8 cellular contexts compared by ENCODE assay signal in the genomic region with DNA sequence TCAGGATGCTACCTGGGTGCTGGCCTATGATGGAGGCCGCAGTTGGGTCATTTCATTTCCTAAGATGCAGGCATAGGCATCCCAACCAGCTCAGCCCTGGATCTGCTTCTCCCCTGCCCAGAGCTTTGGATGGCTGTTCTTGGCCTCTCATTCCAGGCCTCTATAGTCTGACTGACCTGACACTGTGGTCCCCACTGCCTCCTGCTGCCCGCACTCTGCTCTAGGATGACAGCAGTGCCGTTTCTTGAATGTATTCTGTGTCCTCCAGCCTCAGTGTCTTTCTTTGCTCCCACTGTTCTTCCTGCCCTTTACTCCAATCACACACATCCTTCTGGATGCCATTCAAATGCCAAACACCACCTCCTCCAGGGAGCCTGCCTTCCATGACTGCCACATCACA.
DNase-seq lines count a peak whose midpoint lies in the region; ATAC-seq and TF ChIP-seq lines count a peak whose summit lies in the region.

No MANE protein-coding gene starts in this region.

- no peaks in the 10 kb centered on the region for H3K36me3 Mint-ChIP-seq in nephron progenitor cell (ENCODE audit: low read depth)

- H3K9me3 Mint-ChIP-seq in nephron progenitor cell = no peaks in the 10 kb centered on the region

- peaks cover 4% of the 10 kb centered on the region for H3K27me3 Mint-ChIP-seq in nephron progenitor cell (ENCODE audit: low read depth, poor library complexity)

- BruUV-seq in A673 (replicated peaks; lab: Mats Ljungman, UMichigan) = no TSS peak

- POLR2A ChIA-PET in A673 (lab: Charles Lee; ENCODE audit: low non-redundant PET) = no interaction called here

- no peak overlapping the region for H3K27ac ChIP-seq in A673 (ENCODE audit: low read depth, low read length, poor library complexity, severe bottlenecking)

- peak; percentile 36; the same call in 1 of the 2 replicates for TF ChIP-seq CTCF in A673 (conservative IDR thresholded peaks at IDR 0.05; ENCODE audit: low read depth, low read length)
- TF ChIP-seq CTCF in GM12873 (IDR thresholded peaks at IDR 0.05; ENCODE audit: insufficient read depth, low read depth, low read length, missing control alignments) = peak; percentile 50
- TF ChIP-seq CTCF in cardiac fibroblast (IDR thresholded peaks at IDR 0.05; ENCODE audit: low read depth, low read length) = peak; percentile 57
- peak; percentile 56 for TF ChIP-seq CTCF in nephron progenitor cell (IDR thresholded peaks at IDR 0.05)

- no peaks in the 10 kb centered on the region for H3K36me3 ChIP-seq in A673 (ENCODE audit: insufficient read depth, low read length, poor library complexity, severe bottlenecking)

- no peak overlapping the region for H3K27ac Mint-ChIP-seq in nephron progenitor cell

- intact Hi-C loops in A673 (cut with micrococcal nuclease; ENCODE audit: unreplicated experiment) = loop anchor here (1.0 kb wide), 1 partner anchor 176 kb away; no protein-coding TSS in a partner anchor

- H3K4me1 ChIP-seq in A673 (ENCODE audit: insufficient read depth, low read length, poor library complexity, severe bottlenecking) = no peaks in the 10 kb centered on the region

- no peaks in the 10 kb centered on the region for H3K27me3 ChIP-seq in A673 (replicated peaks; ENCODE audit: insufficient read depth, low read depth, low read length, poor library complexity)

- in situ Hi-C loops in SK-MEL-5 (cut with HindIII; ENCODE audit: low pct_unique_long_range_greater_than_20kb, low sequenced_read_pairs) = no loop called here

- H3K4me3 Mint-ChIP-seq in nephron progenitor cell = no peak overlapping the region

- H3K9me3 ChIP-seq in A673 (ENCODE audit: low read depth, low read length, poor library complexity, severe bottlenecking) = no peaks in the 10 kb centered on the region

- no peak for ATAC-seq in HG02852 (IDR thresholded peaks at IDR 0.05; ENCODE audit: unreplicated experiment)

- H3K4me3 ChIP-seq in A673 (ENCODE audit: low read depth, low read length, poor library complexity, severe bottlenecking) (no peak overlapping the region), cardiac fibroblast (replicated peaks in 1 of 2; ENCODE audit: low read depth in 2 of 2, low read length in 2 of 2) (no peak overlapping the region)

- no peak for DNase-seq in A673 (ENCODE audit: low spot score)
- peak; percentile 51 for DNase-seq in SK-MEL-5 (ENCODE audit: low read depth, low spot score)
- peak; percentile 43 to 67 for DNase-seq in cardiac fibroblast (ENCODE audit: low read depth in 2 of 2)
- peak; percentile 62 for DNase-seq in nephron progenitor cell
- DNase-seq in ureter (ENCODE audit: low spot score) = no peak
- no peak for DNase-seq in cortex of kidney (lab: John Stamatoyannopoulos, UW)

- H3K4me1 Mint-ChIP-seq in nephron progenitor cell = no peaks in the 10 kb centered on the region

- CTCF ChIA-PET in A673 (lab: Charles Lee) = interaction anchor here (0.7 kb wide), 1 partner anchor 29 kb away, joined by 3 read pairs; no protein-coding TSS in a partner anchor

Comparison
In these comparisons a context has a peak if more than half of its experiments do, and no peak if none do; other contexts are left out.
1. DNase-seq: peak in SK-MEL-5 (single experiment), cardiac fibroblast (2 of 2) and nephron progenitor cell (single experiment); none in A673 (single experiment), ureter (single experiment) and cortex of kidney (single experiment).
2. Peak in every context shown above with its lines, with median percentiles within 50 percentile points of each other: CTCF ChIP-seq.